Comparison of ENCODE assay signal across 21 cellular contexts in the genomic region with DNA sequence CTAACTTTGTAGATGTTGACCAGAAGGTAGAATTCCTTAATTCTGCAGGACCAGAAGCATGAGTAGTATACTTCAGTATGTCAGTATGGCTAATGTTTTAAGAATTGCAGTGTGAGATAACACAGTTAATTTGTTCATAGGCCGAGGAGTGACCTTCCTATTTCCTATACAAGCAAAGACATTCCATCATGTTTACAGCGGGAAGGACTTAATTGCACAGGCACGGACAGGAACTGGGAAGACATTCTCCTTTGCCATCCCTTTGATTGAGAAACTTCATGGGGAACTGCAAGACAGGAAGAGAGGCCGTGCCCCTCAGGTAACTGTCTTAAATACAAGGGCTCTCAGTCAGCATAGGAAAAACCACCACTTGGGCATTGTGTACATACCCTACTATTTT.
"Had no signal": no experiment of that assay in that cellular context is flagged by ENCODE, and none has a peak within 500 bp of the region (broad histone marks: within the 10 kb centered on the region; RNA-seq: fewer than 3 reads in every experiment).

No MANE protein-coding gene starts in this region.

- DNase-seq: Karpas-422, KG1, MG63, NCI-H1105, NCI-H1417, NCI-H1436 treated with DMSO at 0.1 percent for 48 hours, NCI-H1694, NCI-H2029, NCI-H2081 treated with DMSO at 0.1 percent for 48 hours, NCI-H2171, NCI-H226, NCI-H446, NCI-H510A, NCI-H524 treated with DMSO at 0.1 percent for 48 hours, NCI-H69, NCI-H774, Right ventricle myocardium superior, RPMI8226, SIG-M5 had no signal

- FAIRE-seq: HTR-8/SVneo, RCC 7860 had no signal
